Comparison of ENCODE assay signal across 11 cellular contexts in the genomic region with DNA sequence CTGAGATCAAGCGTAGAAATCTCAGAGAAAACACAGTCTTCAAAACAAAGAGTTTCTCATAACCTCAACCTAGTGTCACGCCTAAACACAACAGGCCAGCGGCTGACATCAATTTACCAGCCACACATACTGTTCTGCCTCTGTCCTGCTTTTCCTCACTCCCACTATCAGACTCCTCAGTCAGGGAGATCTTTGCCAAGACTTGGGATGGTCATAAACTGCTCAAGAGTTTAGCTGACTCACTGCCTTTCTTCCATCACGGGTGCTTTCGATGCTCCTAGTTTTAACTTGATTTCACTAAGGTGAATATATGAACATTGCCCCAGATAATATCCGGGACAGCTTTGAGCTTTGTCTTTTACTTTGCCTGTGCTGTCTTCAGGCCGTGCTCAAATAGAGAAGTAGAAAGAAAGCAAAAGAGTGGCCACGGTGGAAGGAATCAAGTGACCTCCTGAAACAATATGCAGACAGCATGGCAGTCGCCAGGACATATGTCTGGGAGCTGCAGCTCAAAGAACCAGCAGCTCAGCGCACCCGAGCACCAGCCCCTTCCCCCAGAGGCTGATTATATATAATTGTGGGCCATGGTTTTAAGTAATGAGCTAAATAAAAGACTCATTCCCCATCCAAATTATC. TPM values are rescaled to one million over a fixed set of nuclear protein-coding genes. Genes with fewer than 3 reads are reported as not detected.
A peak's percentile ranks its signal among the peaks of the same experiment; 100 is the strongest.
DNase-seq lines count a peak whose midpoint lies in the region; ATAC-seq and TF ChIP-seq lines count a peak whose summit lies in the region.
"Had no signal": no experiment of that assay in that cellular context is flagged by ENCODE, and none has a peak within 500 bp of the region (broad histone marks: within the 10 kb centered on the region; RNA-seq: fewer than 3 reads in every experiment).

No MANE protein-coding gene starts in this region.

- H3K4me3 ChIP-seq in esophagus muscularis mucosa (no peak overlapping the region), mesodermal cell (ENCODE audit: extremely low read depth, insufficient read depth, low read length, poor library complexity, severe bottlenecking) (no peak overlapping the region), urinary bladder (ENCODE audit: low read depth, low read length) (no peak overlapping the region)
- H3K4me3 ChIP-seq: A549 had no signal

- peaks cover 0 to 14% (median under 1%) of the 10 kb centered on the region in 4 donors for H3K36me3 ChIP-seq in esophagus muscularis mucosa
- peaks cover 3% of the 10 kb centered on the region for H3K36me3 ChIP-seq in mesodermal cell (ENCODE audit: control insufficient read depth, insufficient read depth, low read length)
- H3K36me3 ChIP-seq in urinary bladder (ENCODE audit: insufficient read depth), result no peaks in the 10 kb centered on the region

- peaks cover 3 to 34% (median 21%) of the 10 kb centered on the region in 4 donors for H3K4me1 ChIP-seq in esophagus muscularis mucosa
- H3K4me1 ChIP-seq in mesodermal cell (ENCODE audit: control insufficient read depth, insufficient read depth, low read length, poor library complexity, severe bottlenecking), result no peaks in the 10 kb centered on the region
- H3K4me1 ChIP-seq in urinary bladder (ENCODE audit: insufficient read depth), result no peaks in the 10 kb centered on the region
- H3K4me1 ChIP-seq: A549 had no signal

- no peak for TF ChIP-seq EP300 in esophagus muscularis mucosa (IDR thresholded peaks at IDR 0.05)

- no peaks in the 10 kb centered on the region for H3K9me3 ChIP-seq in esophagus muscularis mucosa
- no peaks in the 10 kb centered on the region for H3K9me3 ChIP-seq in mesodermal cell (ENCODE audit: control insufficient read depth, low read length)
- H3K9me3 ChIP-seq: A549 had no signal

- WGBS in esophagus muscularis mucosa, result 59% methylated on average over 11 of the region's 11 CpGs
- WGBS in mesodermal cell (ENCODE audit: insufficient coverage in 2 of 2), 2 experiments, result 88% methylated on average over 8 to 9 of the region's 11 CpGs
- 27% methylated on average over 11 of the region's 11 CpGs for WGBS in urinary bladder

- intact Hi-C loops in esophagus muscularis mucosa (cut with DNase I), result no loop called here

- DNase-seq in NCI-H146 (lab: John Stamatoyannopoulos, UW) (peak; percentile 7), NCI-H146 treated with DMSO at 0.1 percent for 48 hours (lab: John Stamatoyannopoulos, UW; ENCODE audit: unreplicated experiment) (no peak), esophagus muscularis mucosa (ENCODE audit: extremely low spot score) (no peak), NCI-H345 (lab: John Stamatoyannopoulos, UW) (no peak), NCI-H2081 treated with DMSO at 0.1 percent for 48 hours (lab: John Stamatoyannopoulos, UW) (no peak)
- DNase-seq: activated T-cell treated with anti-CD3 and anti-CD28 coated beads, Interleukin-2, amount 50 U/mL, for 4 hours; NCI-H187 had no signal

- TF ChIP-seq CTCF in esophagus muscularis mucosa (IDR thresholded peaks at IDR 0.05), result no peak

- peak overlapping the region; percentile 53 to 78 (median 76) for H3K27ac ChIP-seq in esophagus muscularis mucosa (replicated peaks in 1 of 4)
- peak overlapping the region; percentile 79 for H3K27ac ChIP-seq in mesodermal cell (ENCODE audit: low read depth, low read length, severe bottlenecking)
- H3K27ac ChIP-seq in urinary bladder (ENCODE audit: low read depth), result peak overlapping the region; percentile 72
- H3K27ac ChIP-seq: A549 had no signal

- no peak for TF ChIP-seq POLR2A in esophagus muscularis mucosa (IDR thresholded peaks at IDR 0.05; ENCODE audit: low read depth)

- ATAC-seq in GM21786 (IDR thresholded peaks at IDR 0.05; ENCODE audit: unreplicated experiment), result no peak
- ATAC-seq: A549; activated T-cell treated with anti-CD3 and anti-CD28 coated beads, Interleukin-2, amount 50 U/mL, for 4 hours had no signal

- no peaks in the 10 kb centered on the region for H3K27me3 ChIP-seq in esophagus muscularis mucosa

RNA-seq across cellular contexts. Expression of a gene that starts 12.1 kb away (rescaled TPM):
- total RNA-seq in esophagus muscularis mucosa (10 to 100 TPM; 11.3 to 33.2 (median 14.7) TPM), urinary bladder (60.7 TPM)
- polyA plus RNA-seq in mesodermal cell (2013, experiment 1 of 2), result 14.3 TPM
- 19.2 TPM for polyA plus RNA-seq in mesodermal cell (2013, experiment 2 of 2)
- 22.5 TPM for polyA plus RNA-seq in urinary bladder
